ENCODE assay signal across 11 cellular contexts in the genomic region with DNA sequence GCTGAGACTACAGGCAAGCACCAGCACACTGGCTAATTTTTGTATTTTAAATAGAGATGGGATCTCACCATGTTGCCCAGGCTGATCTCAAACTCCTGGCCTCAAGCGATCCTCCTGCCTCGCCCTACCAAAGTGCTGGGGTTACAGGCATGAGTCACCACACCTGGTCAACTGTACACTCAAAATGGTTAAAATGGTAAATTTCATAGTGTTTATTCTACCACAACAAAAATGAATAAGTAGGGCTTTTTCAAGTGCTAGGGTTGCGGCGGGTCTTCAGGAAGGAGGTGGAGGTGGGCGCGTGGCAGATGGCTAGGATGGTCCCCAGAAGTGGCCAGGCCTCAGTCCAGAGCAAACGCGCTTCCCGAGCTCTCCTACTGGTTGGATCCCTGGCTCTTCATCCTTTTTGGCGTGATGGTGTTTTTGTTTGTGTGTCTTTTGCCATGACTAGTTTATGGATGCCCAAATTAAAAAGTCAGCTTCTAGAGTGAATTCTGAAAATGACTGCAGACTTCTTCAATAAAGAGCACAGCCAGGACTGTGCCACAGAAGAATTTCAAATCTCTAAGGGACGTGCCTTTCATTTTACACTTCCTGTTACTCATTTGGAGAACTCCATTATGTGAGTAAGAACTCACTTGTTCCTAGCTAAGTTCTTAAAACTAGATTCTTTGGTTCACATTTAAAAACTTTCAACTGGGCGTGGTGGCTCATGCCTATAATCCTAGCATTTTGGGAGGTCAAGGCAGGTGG.
DNase-seq lines count a peak whose midpoint lies in the region; ATAC-seq and TF ChIP-seq lines count a peak whose summit lies in the region.
"Had no signal": no experiment of that assay in that cellular context is flagged by ENCODE, and none has a peak within 500 bp of the region (broad histone marks: within the 10 kb centered on the region; RNA-seq: fewer than 3 reads in every experiment).

No MANE protein-coding gene starts in this region.

- no peaks in the 10 kb centered on the region for H3K79me2 ChIP-seq in OCI-LY3 (ENCODE audit: low read length)

- DNase-seq in GM13977 (ENCODE audit: low spot score): peak; percentile 65
- no peak for DNase-seq in RWPE1 (ENCODE audit: low spot score)
- no peak for DNase-seq in AML-193 (lab: John Stamatoyannopoulos, UW)
- no peak for DNase-seq in D341Med (ENCODE audit: low spot score)
- DNase-seq in DMS53 (lab: John Stamatoyannopoulos, UW): no peak
- DNase-seq: activated CD4-positive, CD25-positive, alpha-beta regulatory T cell treated with anti-CD3 and anti-CD28 coated beads, Interleukin-2, amount 50 U/mL, for 72 hours; immature natural killer cell; trophoblast cell had no signal

- H4K20me1 ChIP-seq in OCI-LY3 (ENCODE audit: insufficient read depth, low read length): no peaks in the 10 kb centered on the region

- H3K36me3 ChIP-seq in OCI-LY3 (replicated peaks; ENCODE audit: low read depth, low read length): peaks cover 4% of the 10 kb centered on the region

- peaks cover 54% of the 10 kb centered on the region for H3K27me3 ChIP-seq in OCI-LY3 (ENCODE audit: low read depth, low read length)

- ATAC-seq in GM19452 (IDR thresholded peaks at IDR 0.05; ENCODE audit: unreplicated experiment) (peak; percentile 93), HG02943 (IDR thresholded peaks at IDR 0.05; ENCODE audit: low read depth, unreplicated experiment) (peak; percentile 81)

- H3K27ac ChIP-seq in OCI-LY3 (ENCODE audit: low read length) (peak overlapping the region; percentile 74), RWPE1 (no peak overlapping the region)

- H3K9ac ChIP-seq in OCI-LY3 (ENCODE audit: low read length): peak overlapping the region; percentile 33; the same call in 1 of the 2 replicates

- H3K4me2 ChIP-seq in OCI-LY3 (ENCODE audit: low read length): peak overlapping the region; percentile 84

- H3K9me3 ChIP-seq in OCI-LY3 (ENCODE audit: insufficient read depth, low read length): peaks cover 11% of the 10 kb centered on the region

- in situ Hi-C loops in GM13977 (cut with MboI; ENCODE audit: low pct_unique_long_range_greater_than_20kb, low sequenced_read_pairs, unreplicated experiment): no loop called here

- no peak overlapping the region for H2AFZ ChIP-seq in OCI-LY3 (ENCODE audit: low read depth, low read length)

- H3K4me1 ChIP-seq in OCI-LY3 (ENCODE audit: low read length): peaks cover 23% of the 10 kb centered on the region

- POLR2A ChIA-PET in RWPE1 (lab: Yijun Ruan, JAX; ENCODE audit: low non-redundant PET): interaction anchor here (0.6 kb wide), 1 partner anchor 366 kb away, joined by 10 read pairs; no protein-coding TSS in a partner anchor

- CTCF ChIA-PET in RWPE1 (lab: Yijun Ruan, JAX): interaction anchor here (0.6 kb wide), 1 partner anchor 716 kb away, joined by 3 read pairs; no protein-coding TSS in a partner anchor

- no peak for TF ChIP-seq CTCF in GM13977 (IDR thresholded peaks at IDR 0.05; ENCODE audit: extremely low read depth, insufficient read depth, missing control alignments)
- no peak for TF ChIP-seq CTCF in OCI-LY3 (IDR thresholded peaks at IDR 0.05; ENCODE audit: low read depth, low read length)
- no peak for TF ChIP-seq CTCF in RWPE1 (conservative IDR thresholded peaks at IDR 0.05; ENCODE audit: low read depth)

- H3K4me3 ChIP-seq in OCI-LY3 (ENCODE audit: low read length): peak overlapping the region; percentile 49
